Comparison of ENCODE assay signal across 12 cellular contexts in genomic region chr4:43763029-43763610, GRCh38.
DNase-seq lines count a peak whose midpoint lies in the region; ATAC-seq and TF ChIP-seq lines count a peak whose summit lies in the region.
"Had no signal": no experiment of that assay in that cellular context is flagged by ENCODE, and none has a peak within 500 bp of the region (broad histone marks: within the 10 kb centered on the region; RNA-seq: fewer than 3 reads in every experiment).

No MANE protein-coding gene starts in this region.

- intact Hi-C loops in heart right ventricle (cut with DNase I): no loop called here

- no peak overlapping the region for H3K27ac ChIP-seq in heart right ventricle
- H3K27ac ChIP-seq: gastroesophageal sphincter had no signal

- H3K36me3 ChIP-seq in heart right ventricle: no peaks in the 10 kb centered on the region
- H3K36me3 ChIP-seq: gastroesophageal sphincter had no signal

- H3K9me3 ChIP-seq in heart right ventricle: no peaks in the 10 kb centered on the region
- H3K9me3 ChIP-seq: gastroesophageal sphincter had no signal

- DNase-seq in inferior parietal cortex (ENCODE audit: extremely low spot score) (peak; percentile 12), heart right ventricle (no peak), MV-4-11 (lab: John Stamatoyannopoulos, UW) (no peak), UCSD-AML1 (lab: John Stamatoyannopoulos, UW; ENCODE audit: unreplicated experiment) (no peak)
- no peak for DNase-seq in stimulated activated CD8-positive, alpha-beta memory T cell treated with anti-CD3 and anti-CD28 coated beads, Interleukin-4, amount 100 ng/mL, for 48 hours
- DNase-seq: activated CD4-positive, alpha-beta T cell treated with anti-CD3 and anti-CD28 coated beads for 36 hours; DMS79; NCI-H510A treated with DMSO at 0.1 percent for 48 hours had no signal

- ATAC-seq in GM18511 (IDR thresholded peaks at IDR 0.05; ENCODE audit: unreplicated experiment): peak; percentile 74
- ATAC-seq in GM21825 (IDR thresholded peaks at IDR 0.05; ENCODE audit: unreplicated experiment): peak; percentile 63
- ATAC-seq in HG03575 (IDR thresholded peaks at IDR 0.05; ENCODE audit: extremely low read depth, insufficient number of reproducible peaks, low FRiP score, unreplicated experiment): peak; percentile 34
- ATAC-seq in heart right ventricle: no peak
- ATAC-seq: activated CD4-positive, alpha-beta T cell treated with anti-CD3 and anti-CD28 coated beads for 36 hours; gastroesophageal sphincter had no signal

- 45% methylated on average over 4 of the region's 4 CpGs for WGBS in heart right ventricle, 2 donors

- no peak overlapping the region for H3K4me3 ChIP-seq in heart right ventricle
- H3K4me3 ChIP-seq: gastroesophageal sphincter had no signal

- no peak for TF ChIP-seq CTCF in heart right ventricle (IDR thresholded peaks at IDR 0.05)

- no peaks in the 10 kb centered on the region for H3K27me3 ChIP-seq in heart right ventricle
- H3K27me3 ChIP-seq: gastroesophageal sphincter had no signal

- no peaks in the 10 kb centered on the region for H3K4me1 ChIP-seq in heart right ventricle
- H3K4me1 ChIP-seq: gastroesophageal sphincter had no signal

Comparison
In these comparisons a context has a peak if more than half of its experiments do, and no peak if none do; other contexts are left out.
1. ATAC-seq: peak in GM18511 (single experiment), GM21825 (single experiment) and HG03575 (single experiment); none in heart right ventricle (0 of 8).